In the genomic region with DNA sequence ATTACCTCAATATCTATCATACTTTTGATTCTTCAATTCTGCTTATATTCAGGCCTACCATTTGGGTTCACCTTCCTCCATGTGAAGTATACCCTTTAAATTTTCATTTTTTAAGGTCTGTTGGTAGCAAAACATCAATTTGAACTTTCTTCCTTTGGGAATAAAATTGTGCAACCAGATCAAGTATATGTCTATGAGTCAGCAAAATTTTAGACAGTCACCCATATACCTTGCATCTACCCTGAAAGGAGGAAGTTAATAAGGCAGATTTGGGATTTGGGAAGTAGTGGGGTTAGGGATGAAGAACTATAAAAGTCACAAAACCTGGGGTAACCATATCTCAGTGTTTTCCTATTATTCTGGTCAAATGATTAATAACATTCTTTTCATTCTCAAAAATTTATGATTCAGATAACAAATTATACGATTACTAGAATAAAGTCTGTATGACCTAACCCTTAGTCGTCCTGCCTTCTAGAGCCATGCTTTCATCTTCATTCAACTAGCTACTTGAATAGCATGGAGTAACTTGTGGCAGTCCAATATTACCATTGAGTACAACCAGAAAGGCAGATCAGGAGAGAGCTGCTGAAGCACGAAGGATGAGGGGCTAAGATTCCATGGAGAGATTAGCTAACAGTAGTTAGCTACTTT, we compare ENCODE assay signal across 1 cellular context.
TF ChIP-seq lines count a peak whose summit lies in the region.

No MANE protein-coding gene starts in this region.

TF ChIP-seq in HCT116, 20 proteins besides CTCF, POLR2A, EP300 and RAD21 (continued from another document):
- no peak for TF ChIP-seq ZBTB33 (IDR thresholded peaks at IDR 0.05; ENCODE audit: extremely low read depth, insufficient replicate concordance, low read length)
- TF ChIP-seq YY1 (IDR thresholded peaks at IDR 0.05; ENCODE audit: extremely low read depth, insufficient replicate concordance, low read depth, low read length) = no peak
- no peak for TF ChIP-seq EGR1 (IDR thresholded peaks at IDR 0.05; ENCODE audit: low read depth)
- no peak for TF ChIP-seq REST (IDR thresholded peaks at IDR 0.05; ENCODE audit: low read depth)
